ENCODE assay signal across 1 cellular context in genomic region chr2:156343096-156343939, GRCh38.
TF ChIP-seq lines count a peak whose summit lies in the region.

No MANE protein-coding gene starts in this region.

TF ChIP-seq in H1, 55 proteins besides CTCF, POLR2A, EP300 and RAD21:
- TF ChIP-seq SUZ12 (IDR thresholded peaks at IDR 0.05; ENCODE audit: low read length) (no peak), ASH2L (IDR thresholded peaks at IDR 0.05; ENCODE audit: low read length) (no peak), YY1 (IDR thresholded peaks at IDR 0.05; ENCODE audit: low read depth, low read length) (no peak), CEBPB (IDR thresholded peaks at IDR 0.05; ENCODE audit: low read depth, low read length) (no peak), TCF12 (IDR thresholded peaks at IDR 0.05; ENCODE audit: low read depth, low read length) (no peak), POU5F1 (IDR thresholded peaks at IDR 0.05; ENCODE audit: low read depth, low read length) (no peak), CTBP2 (IDR thresholded peaks at IDR 0.05; ENCODE audit: borderline replicate concordance, insufficient read depth, insufficient read length, low read length) (no peak), SAP30 (IDR thresholded peaks at IDR 0.05; ENCODE audit: insufficient read depth, insufficient replicate concordance, low read length) (no peak), POLR2AphosphoS5 (IDR thresholded peaks at IDR 0.05; ENCODE audit: low read depth, low read length) (no peak), NANOG (IDR thresholded peaks at IDR 0.05; ENCODE audit: insufficient read depth, low read depth, low read length, poor library complexity, severe bottlenecking) (no peak), ZNF274 (IDR thresholded peaks at IDR 0.05; ENCODE audit: borderline replicate concordance, extremely low read depth, low read length) (no peak)
TF ChIP-seq in H1: peak in this region for 0.
